ENCODE assay signal across 17 cellular contexts in genomic region chr12:53388932-53389331, GRCh38. TPM values are rescaled to one million over a fixed set of nuclear protein-coding genes. Genes with fewer than 3 reads are reported as not detected.
DNase-seq lines count a peak whose midpoint lies in the region; ATAC-seq, FAIRE-seq and TF ChIP-seq lines count a peak whose summit lies in the region.
"Had no signal": no experiment of that assay in that cellular context is flagged by ENCODE, and none has a peak within 500 bp of the region (broad histone marks: within the 10 kb centered on the region; RNA-seq: fewer than 3 reads in every experiment).

No MANE protein-coding gene starts in this region.

- in situ Hi-C loops in HepG2 (cut with HindIII; ENCODE audit: extremely low pct_ligation_motif_present, low pct_unique_long_range_greater_than_20kb): no loop called here

- 0 out of 2 replicates have a peak overlapping the region, but pooled peaks have one; percentile 23 for H3K4me2 ChIP-seq in HepG2 (ENCODE audit: low read depth, low read length)

- H3K9me3 ChIP-seq in HepG2 (ENCODE audit: low read length): no peaks in the 10 kb centered on the region
- no peaks in the 10 kb centered on the region for H3K9me3 ChIP-seq in right lobe of liver
- no peaks in the 10 kb centered on the region for H3K9me3 ChIP-seq in body of pancreas

- H3K27ac ChIP-seq in HepG2 (ENCODE audit: extremely low read length, insufficient read depth, low read length) (no peak overlapping the region), right lobe of liver (no peak overlapping the region), body of pancreas (peak overlapping the region in 3 of 4 donors; percentile 36 to 66 (median 60))

- peak overlapping the region in 8 of 10 donors; percentile 12 to 83 (median 51) for H3K27ac Mint-ChIP-seq in naive thymus-derived CD8-positive, alpha-beta T cell

- peaks cover 19 to 68% (median 63%) of the 10 kb centered on the region in 4 donors for H3K4me1 Mint-ChIP-seq in naive thymus-derived CD8-positive, alpha-beta T cell

- peaks cover 1 to 13% of the 10 kb centered on the region in 2 experiments; a peak in 2 of 5 replicates for H3K36me3 ChIP-seq in HepG2 (replicated peaks in 1 of 2; ENCODE audit: control insufficient read depth in 1 of 2, insufficient read depth in 2 of 2, low read length in 2 of 2)
- peaks cover 0 to 14% (median 2%) of the 10 kb centered on the region in 4 donors for H3K36me3 ChIP-seq in right lobe of liver
- H3K36me3 ChIP-seq in body of pancreas (replicated peaks in 1 of 2; ENCODE audit: insufficient read depth in 1 of 2, low read depth in 2 of 2): no peaks in the 10 kb centered on the region

- H3K9me3 Mint-ChIP-seq in naive thymus-derived CD8-positive, alpha-beta T cell: no peaks in the 10 kb centered on the region
- H3K9me3 Mint-ChIP-seq: naive B cell had no signal

- no peaks in the 10 kb centered on the region for H4K20me1 ChIP-seq in HepG2 (ENCODE audit: insufficient read depth, low read length)

- POLR2A ChIA-PET in HepG2 (lab: Yijun Ruan, JAX): interaction anchor here (0.9 kb wide), 1 partner anchor 9 kb away, joined by 7 read pairs; the partner anchor contains the start of gene SP1
- POLR2A ChIA-PET in naive thymus-derived CD8-positive, alpha-beta T cell (lab: Charles Lee): interaction anchor here (2.2 kb wide), 1 partner anchor 10 kb away, joined by 13 read pairs; the partner anchor contains the start of gene SP1

- peak overlapping the region in 8 of 10 donors; percentile 46 to 89 (median 70) for H3K4me3 Mint-ChIP-seq in naive thymus-derived CD8-positive, alpha-beta T cell
- H3K4me3 Mint-ChIP-seq: H9 had no signal

- intact Hi-C loops in HepG2 (cut with micrococcal nuclease; ENCODE audit: unreplicated experiment) (no loop called here), right lobe of liver (cut with DNase I) (no loop called here), body of pancreas (cut with DNase I) (no loop called here)

- no peaks in the 10 kb centered on the region for H3K27me3 ChIP-seq in HepG2 (ENCODE audit: control insufficient read depth in 1 of 2, insufficient read depth in 2 of 2, low read length in 2 of 2)
- no peaks in the 10 kb centered on the region for H3K27me3 ChIP-seq in right lobe of liver
- H3K27me3 ChIP-seq in body of pancreas: no peaks in the 10 kb centered on the region

- H3K9ac ChIP-seq in HepG2 (ENCODE audit: insufficient read depth, low read depth, low read length): no peak overlapping the region

- no peak overlapping the region for H2AFZ ChIP-seq in HepG2 (ENCODE audit: low read length)

- no peak overlapping the region for H3K4me3 ChIP-seq in HepG2 (replicated peaks in 1 of 3; ENCODE audit: insufficient read depth in 1 of 3, low read depth in 2 of 3, low read length in 3 of 3)
- no peak overlapping the region for H3K4me3 ChIP-seq in right lobe of liver
- no peak overlapping the region for H3K4me3 ChIP-seq in body of pancreas

- BruUV-seq in HepG2 (replicated peaks; lab: Mats Ljungman, UMichigan): no TSS peak

- no peak for TF ChIP-seq EP300 in HepG2 (IDR thresholded peaks at IDR 0.05; ENCODE audit: low read depth in 2 of 2, low read length in 2 of 2)
- no peak for TF ChIP-seq EP300 in HepG2 (CRISPR knock-in tag; IDR thresholded peaks at IDR 0.05; ENCODE audit: borderline replicate concordance)

- TF ChIP-seq RAD21 in HepG2 (CRISPR knock-in tag; IDR thresholded peaks at IDR 0.05): no peak

- TF ChIP-seq POLR2A in HepG2 (IDR thresholded peaks at IDR 0.05; ENCODE audit: insufficient read depth in 1 of 2, low read depth in 2 of 2, low read length in 2 of 2): no peak
- TF ChIP-seq POLR2A in right lobe of liver (IDR thresholded peaks at IDR 0.05): no peak
- TF ChIP-seq POLR2A in body of pancreas (IDR thresholded peaks at IDR 0.05): no peak
- TF ChIP-seq POLR2A in erythroblast (IDR thresholded peaks at IDR 0.05; ENCODE audit: low read length): no peak

- 98% methylated on average over 4 of the region's 4 CpGs for WGBS in HepG2 (ENCODE audit: low lambda C conversion rate)
- 80% methylated on average over 3 of the region's 4 CpGs for WGBS in right lobe of liver (ENCODE audit: insufficient coverage, low coverage, low lambda C conversion rate, missing lambda C conversion rate)
- WGBS in body of pancreas, 2 donors: 94 to 97% methylated on average over 4 of the region's 4 CpGs

- no peak for DNase-seq in HepG2 (ENCODE audit: low spot score)
- DNase-seq in right lobe of liver: no peak
- no peak for DNase-seq in body of pancreas
- DNase-seq in naive thymus-derived CD8-positive, alpha-beta T cell: no peak
- no peak for DNase-seq in epidermal melanocyte (ENCODE audit: insufficient read length, low spot score)
- no peak for DNase-seq in erythroblast (lab: John Stamatoyannopoulos, UW)
- no peak for DNase-seq in frontal cortex (ENCODE audit: low spot score in 2 of 2)
- DNase-seq in NCI-H1417 treated with DMSO at 0.1 percent for 48 hours (lab: John Stamatoyannopoulos, UW): no peak
- DNase-seq: activated naive CD4-positive, alpha-beta T cell treated with Interleukin-2 at 50 U/mL for 16 hours; effector memory CD4-positive, alpha-beta T cell; H9; naive B cell; NCI-H345; SHP77; stimulated activated naive CD4-positive, alpha-beta T cell had no signal

- H3K79me2 ChIP-seq in HepG2 (ENCODE audit: insufficient read depth, low read length): peaks cover 61% of the 10 kb centered on the region

- TF ChIP-seq CTCF in HepG2 (CRISPR knock-in tag; IDR thresholded peaks at IDR 0.05) (no peak), right lobe of liver (IDR thresholded peaks at IDR 0.05) (no peak), body of pancreas (IDR thresholded peaks at IDR 0.05) (no peak)

- CTCF ChIA-PET in HepG2 (lab: Yijun Ruan, JAX; ENCODE audit: low intra/inter-chr PET ratio, low total read pairs): no interaction called here

- H3K27me3 Mint-ChIP-seq in naive thymus-derived CD8-positive, alpha-beta T cell: no peaks in the 10 kb centered on the region
- H3K27me3 Mint-ChIP-seq: naive B cell had no signal

- H3K4me1 ChIP-seq in HepG2 (ENCODE audit: insufficient read depth, low read length) (peaks cover 67% of the 10 kb centered on the region), right lobe of liver (peaks cover 0 to 67% (median 25%) of the 10 kb centered on the region in 4 donors), body of pancreas (peaks cover 69% of the 10 kb centered on the region)

- peaks cover 3 to 77% (median 15%) of the 10 kb centered on the region in 3 donors for H3K36me3 Mint-ChIP-seq in naive thymus-derived CD8-positive, alpha-beta T cell

- ATAC-seq in HepG2: no peak
- ATAC-seq in right lobe of liver: no peak
- ATAC-seq in body of pancreas: no peak
- no peak for ATAC-seq in naive thymus-derived CD8-positive, alpha-beta T cell
- ATAC-seq: activated CD4-positive, CD25-positive, alpha-beta regulatory T cell treated with anti-CD3 and anti-CD28 coated beads, Interleukin-2, amount 50 U/mL, for 24 hours had no signal

- FAIRE-seq in HepG2 (lab: Jason Lieb, UNC) (no peak), frontal cortex (lab: Jason Lieb, UNC) (no peak)

RNA-seq across cellular contexts. Expression of gene SP1, which starts 9.0 kb away (rescaled TPM):
- total RNA-seq in HepG2 (2016; rRNA removed; fragmentation: Illumina TruSeq; extraction: Trizol) (27.5 and 46.7 TPM in 2 replicates), right lobe of liver (10 to 100 TPM; 20.3 to 29.2 (median 23.9) TPM), body of pancreas (10 to 100 TPM; 16.8 to 24.6 TPM), frontal cortex (8.2 TPM)
- total RNA-seq in HepG2 (2016; cell fraction: cytosol; rRNA removed; fragmentation: Illumina TruSeq; extraction: Trizol; ENCODE audit: low read depth): 3.0 and 3.4 TPM in 2 replicates
- 29.7 and 40.6 TPM in 2 replicates for total RNA-seq in HepG2 (2016; cell fraction: insoluble cytoplasmic fraction; rRNA removed; fragmentation: Illumina TruSeq; extraction: Trizol)
- 13.8 and 14.7 TPM in 2 replicates for total RNA-seq in HepG2 (2016; cell fraction: membrane; rRNA removed; fragmentation: Illumina TruSeq; extraction: Trizol)
- 23.5 and 24.3 TPM in 2 replicates for total RNA-seq in HepG2 (2016; cell fraction: nucleus; rRNA removed; fragmentation: Illumina TruSeq; extraction: Trizol)
- polyA plus RNA-seq in HepG2 (2011; rRNA removed): 26.5 and 27.3 TPM in 2 replicates
- 18.2 TPM in 2 replicates for polyA plus RNA-seq in HepG2 (2011; cell fraction: cytosol; rRNA removed)
- polyA plus RNA-seq in HepG2 (2011; cell fraction: nucleus; rRNA removed): 30.1 and 31.9 TPM in 2 replicates
- polyA plus RNA-seq in HepG2 (2012): 14.7 and 15.8 TPM in 2 replicates
- 0.63 and 0.79 TPM in 2 replicates for polyA plus RNA-seq in HepG2 (2016; cell fraction: cytosol; fragmentation: Illumina TruSeq; extraction: Trizol; ENCODE audit: low read depth)
- polyA plus RNA-seq in HepG2 (2016; cell fraction: insoluble cytoplasmic fraction; fragmentation: Illumina TruSeq; extraction: Trizol; ENCODE audit: low read depth): 22.5 and 22.9 TPM in 2 replicates
- polyA plus RNA-seq in HepG2 (2016; cell fraction: membrane; fragmentation: Illumina TruSeq; extraction: Trizol; ENCODE audit: low read depth): 2.7 and 3.3 TPM in 2 replicates
- 25.6 and 29.7 TPM in 2 replicates for polyA plus RNA-seq in HepG2 (2016; cell fraction: nucleus; fragmentation: Illumina TruSeq; extraction: Trizol; ENCODE audit: insufficient read depth, low read depth)
- 128 and 335 TPM in 2 replicates for polyA minus RNA-seq in HepG2 (2011; rRNA and poly(A)+ RNA removed; ENCODE audit: low replicate concordance)
- polyA minus RNA-seq in HepG2 (2011; cell fraction: cytosol; rRNA and poly(A)+ RNA removed): 38.1 and 39.5 TPM in 2 replicates
- polyA minus RNA-seq in HepG2 (2011; cell fraction: nucleus; rRNA and poly(A)+ RNA removed): 31.4 and 32.7 TPM in 2 replicates
- 100 to 1,000 TPM; 104 TPM for total RNA-seq in naive thymus-derived CD8-positive, alpha-beta T cell
- 10 to 100 TPM in 1 of 3 donors, 1 to 10 TPM in 2; 8.5 to 10.4 (median 9.4) TPM for polyA plus RNA-seq in naive thymus-derived CD8-positive, alpha-beta T cell

RNA-seq across cellular contexts. Expression of gene AMHR2, which starts 34.7 kb away (rescaled TPM):
- total RNA-seq in HepG2 (2016; rRNA removed; fragmentation: Illumina TruSeq; extraction: Trizol) (0.58 and 0.90 TPM in 2 replicates), right lobe of liver (under 1 TPM; 0.09 to 0.74 (median 0.48) TPM), body of pancreas (10 to 100 TPM in 1 of 2 donors, 1 to 10 TPM in 1; 2.3 to 10.6 TPM), frontal cortex (not detected)
- 0.44 and 0.81 TPM in 2 replicates for total RNA-seq in HepG2 (2016; cell fraction: cytosol; rRNA removed; fragmentation: Illumina TruSeq; extraction: Trizol; ENCODE audit: low read depth)
- 0.45 and 1.1 TPM in 2 replicates for total RNA-seq in HepG2 (2016; cell fraction: insoluble cytoplasmic fraction; rRNA removed; fragmentation: Illumina TruSeq; extraction: Trizol)
- 0.59 and 0.83 TPM in 2 replicates for total RNA-seq in HepG2 (2016; cell fraction: membrane; rRNA removed; fragmentation: Illumina TruSeq; extraction: Trizol)
- total RNA-seq in HepG2 (2016; cell fraction: nucleus; rRNA removed; fragmentation: Illumina TruSeq; extraction: Trizol): 0.37 TPM in 1 of 2 replicates, not detected in the other
- polyA plus RNA-seq in HepG2 (2011; rRNA removed): 0.24 and 0.50 TPM in 2 replicates
- polyA plus RNA-seq in HepG2 (2011; cell fraction: cytosol; rRNA removed): 0.37 and 0.81 TPM in 2 replicates
- 0.80 and 0.90 TPM in 2 replicates for polyA plus RNA-seq in HepG2 (2011; cell fraction: nucleus; rRNA removed)
- polyA plus RNA-seq in HepG2 (2012): 0.15 and 0.21 TPM in 2 replicates
- polyA plus RNA-seq in HepG2 (2016; cell fraction: cytosol; fragmentation: Illumina TruSeq; extraction: Trizol; ENCODE audit: low read depth): 0.43 and 0.48 TPM in 2 replicates
- 0.48 and 1.4 TPM in 2 replicates for polyA plus RNA-seq in HepG2 (2016; cell fraction: insoluble cytoplasmic fraction; fragmentation: Illumina TruSeq; extraction: Trizol; ENCODE audit: low read depth)
- polyA plus RNA-seq in HepG2 (2016; cell fraction: membrane; fragmentation: Illumina TruSeq; extraction: Trizol; ENCODE audit: low read depth): 0.47 and 0.73 TPM in 2 replicates
- 0.80 and 0.85 TPM in 2 replicates for polyA plus RNA-seq in HepG2 (2016; cell fraction: nucleus; fragmentation: Illumina TruSeq; extraction: Trizol; ENCODE audit: insufficient read depth, low read depth)
- polyA minus RNA-seq in HepG2 (2011; rRNA and poly(A)+ RNA removed; ENCODE audit: low replicate concordance): 0.49 and 0.66 TPM in 2 replicates
- not detected in 2 replicates for polyA minus RNA-seq in HepG2 (2011; cell fraction: cytosol; rRNA and poly(A)+ RNA removed)
- polyA minus RNA-seq in HepG2 (2011; cell fraction: nucleus; rRNA and poly(A)+ RNA removed): 0.25 and 0.64 TPM in 2 replicates
- total RNA-seq in naive thymus-derived CD8-positive, alpha-beta T cell: not detected
- polyA plus RNA-seq in naive thymus-derived CD8-positive, alpha-beta T cell: not detected
- total RNA-seq: H9, LHCN-M2 had no signal

RNA-seq across cellular contexts. Expression of gene PRR13, which starts 52.6 kb away (rescaled TPM):
- total RNA-seq in HepG2 (2016; rRNA removed; fragmentation: Illumina TruSeq; extraction: Trizol) (102 and 109 TPM in 2 replicates), right lobe of liver (10 to 100 TPM; 35.9 to 91.2 (median 61.0) TPM), body of pancreas (10 to 100 TPM; 18.5 to 43.8 TPM), frontal cortex (4.9 TPM)
- total RNA-seq in HepG2 (2016; cell fraction: cytosol; rRNA removed; fragmentation: Illumina TruSeq; extraction: Trizol; ENCODE audit: low read depth): 78.3 and 97.6 TPM in 2 replicates
- total RNA-seq in HepG2 (2016; cell fraction: insoluble cytoplasmic fraction; rRNA removed; fragmentation: Illumina TruSeq; extraction: Trizol): 99.2 and 114 TPM in 2 replicates
- total RNA-seq in HepG2 (2016; cell fraction: membrane; rRNA removed; fragmentation: Illumina TruSeq; extraction: Trizol): 113 and 134 TPM in 2 replicates
- total RNA-seq in HepG2 (2016; cell fraction: nucleus; rRNA removed; fragmentation: Illumina TruSeq; extraction: Trizol): 37.8 and 46.1 TPM in 2 replicates
- 65.0 and 70.4 TPM in 2 replicates for polyA plus RNA-seq in HepG2 (2011; rRNA removed)
- polyA plus RNA-seq in HepG2 (2011; cell fraction: cytosol; rRNA removed): 58.7 and 62.8 TPM in 2 replicates
- 20.0 and 31.0 TPM in 2 replicates for polyA plus RNA-seq in HepG2 (2011; cell fraction: nucleus; rRNA removed)
- 99.5 and 141 TPM in 2 replicates for polyA plus RNA-seq in HepG2 (2012)
- polyA plus RNA-seq in HepG2 (2016; cell fraction: cytosol; fragmentation: Illumina TruSeq; extraction: Trizol; ENCODE audit: low read depth): 115 and 156 TPM in 2 replicates
- polyA plus RNA-seq in HepG2 (2016; cell fraction: insoluble cytoplasmic fraction; fragmentation: Illumina TruSeq; extraction: Trizol; ENCODE audit: low read depth): 164 and 180 TPM in 2 replicates
- 149 and 177 TPM in 2 replicates for polyA plus RNA-seq in HepG2 (2016; cell fraction: membrane; fragmentation: Illumina TruSeq; extraction: Trizol; ENCODE audit: low read depth)
- polyA plus RNA-seq in HepG2 (2016; cell fraction: nucleus; fragmentation: Illumina TruSeq; extraction: Trizol; ENCODE audit: insufficient read depth, low read depth): 113 and 118 TPM in 2 replicates
- polyA minus RNA-seq in HepG2 (2011; rRNA and poly(A)+ RNA removed; ENCODE audit: low replicate concordance): 59.9 and 104 TPM in 2 replicates
- 20.7 and 32.5 TPM in 2 replicates for polyA minus RNA-seq in HepG2 (2011; cell fraction: cytosol; rRNA and poly(A)+ RNA removed)
- polyA minus RNA-seq in HepG2 (2011; cell fraction: nucleus; rRNA and poly(A)+ RNA removed): 18.5 and 23.0 TPM in 2 replicates
- 100 to 1,000 TPM; 215 to 217 TPM for total RNA-seq in naive thymus-derived CD8-positive, alpha-beta T cell
- 100 to 1,000 TPM; 513 to 535 (median 534) TPM for polyA plus RNA-seq in naive thymus-derived CD8-positive, alpha-beta T cell

RNA-seq across cellular contexts. Expression of gene SP7, which starts 52.8 kb away (rescaled TPM):
- total RNA-seq in HepG2 (2016; rRNA removed; fragmentation: Illumina TruSeq; extraction: Trizol): not detected in 2 replicates
- not detected in 2 replicates for total RNA-seq in HepG2 (2016; cell fraction: cytosol; rRNA removed; fragmentation: Illumina TruSeq; extraction: Trizol; ENCODE audit: low read depth)
- not detected in 2 replicates for total RNA-seq in HepG2 (2016; cell fraction: insoluble cytoplasmic fraction; rRNA removed; fragmentation: Illumina TruSeq; extraction: Trizol)
- not detected in 2 replicates for total RNA-seq in HepG2 (2016; cell fraction: membrane; rRNA removed; fragmentation: Illumina TruSeq; extraction: Trizol)
- total RNA-seq in HepG2 (2016; cell fraction: nucleus; rRNA removed; fragmentation: Illumina TruSeq; extraction: Trizol): not detected in 2 replicates
- polyA plus RNA-seq in HepG2 (2011; rRNA removed): not detected in 2 replicates
- not detected in 2 replicates for polyA plus RNA-seq in HepG2 (2011; cell fraction: cytosol; rRNA removed)
- polyA plus RNA-seq in HepG2 (2011; cell fraction: nucleus; rRNA removed): not detected in 2 replicates
- not detected in 2 replicates for polyA plus RNA-seq in HepG2 (2012)
- polyA plus RNA-seq in HepG2 (2016; cell fraction: cytosol; fragmentation: Illumina TruSeq; extraction: Trizol; ENCODE audit: low read depth): not detected in 2 replicates
- polyA plus RNA-seq in HepG2 (2016; cell fraction: insoluble cytoplasmic fraction; fragmentation: Illumina TruSeq; extraction: Trizol; ENCODE audit: low read depth): not detected in 2 replicates
- not detected in 2 replicates for polyA plus RNA-seq in HepG2 (2016; cell fraction: membrane; fragmentation: Illumina TruSeq; extraction: Trizol; ENCODE audit: low read depth)
- not detected in 2 replicates for polyA plus RNA-seq in HepG2 (2016; cell fraction: nucleus; fragmentation: Illumina TruSeq; extraction: Trizol; ENCODE audit: insufficient read depth, low read depth)
- not detected in 2 replicates for polyA minus RNA-seq in HepG2 (2011; rRNA and poly(A)+ RNA removed; ENCODE audit: low replicate concordance)
- not detected in 2 replicates for polyA minus RNA-seq in HepG2 (2011; cell fraction: cytosol; rRNA and poly(A)+ RNA removed)
- polyA minus RNA-seq in HepG2 (2011; cell fraction: nucleus; rRNA and poly(A)+ RNA removed): not detected in 2 replicates
- not detected for total RNA-seq in right lobe of liver
- not detected for total RNA-seq in body of pancreas
- total RNA-seq in naive thymus-derived CD8-positive, alpha-beta T cell: not detected
- polyA plus RNA-seq in naive thymus-derived CD8-positive, alpha-beta T cell: under 1 TPM in 1 of 3 donors, not detected in 2; 0.05 TPM
- total RNA-seq in frontal cortex: under 0.01 TPM
- total RNA-seq: H9, LHCN-M2 had no signal

Comparison
In these comparisons a context has a peak if more than half of its experiments do, and no peak if none do; other contexts are left out.
1. H3K27ac ChIP-seq: peak in body of pancreas (3 of 4); none in HepG2 (single experiment) and right lobe of liver (0 of 3).